ENCODE assay signal across 8 cellular contexts in genomic region chr18:70290482-70291294, GRCh38. TPM values are rescaled to one million over a fixed set of nuclear protein-coding genes. Genes with fewer than 3 reads are reported as not detected.
DNase-seq lines count a peak whose midpoint lies in the region; ATAC-seq, FAIRE-seq and TF ChIP-seq lines count a peak whose summit lies in the region.

No MANE protein-coding gene starts in this region.

- peaks cover 42% of the 10 kb centered on the region for H3K4me1 ChIP-seq in keratinocyte (ENCODE audit: control insufficient read depth, extremely low read depth, insufficient read depth, low read length)
- H3K4me1 ChIP-seq in stomach smooth muscle (ENCODE audit: control insufficient read depth, insufficient read depth, low read length) = peaks cover 32% of the 10 kb centered on the region

- no peak overlapping the region for H2AFZ ChIP-seq in keratinocyte (ENCODE audit: control insufficient read depth, low read length)

- peaks cover 1% of the 10 kb centered on the region for H3K36me3 Mint-ChIP-seq in activated CD4-positive, alpha-beta T cell treated with anti-CD3 and anti-CD28 coated beads, Interleukin-2, amount 10 ng/mL, durations not matched to agents 24 days and 14 days (ENCODE audit: low read depth)
- no peaks in the 10 kb centered on the region for H3K36me3 Mint-ChIP-seq in activated naive CD8-positive, alpha-beta T cell treated with anti-CD3 and anti-CD28 coated beads, Interleukin-2, amount 10 ng/mL, durations not matched to agents 7 days and 5 days

- DNase-seq in activated CD4-positive, alpha-beta T cell treated with anti-CD3 and anti-CD28 coated beads, Interleukin-2, amount 10 ng/mL, durations not matched to agents 24 days and 14 days = no peak
- no peak for DNase-seq in activated CD4-positive, alpha-beta T cell treated with anti-CD3 and anti-CD28 coated beads, Interleukin-2, amount 50 U/mL, for 4 hours
- DNase-seq in activated naive CD8-positive, alpha-beta T cell treated with anti-CD3 and anti-CD28 coated beads, Interleukin-2, amount 10 ng/mL, durations not matched to agents 7 days and 5 days = no peak
- no peak for DNase-seq in keratinocyte (ENCODE audit: low read depth, low spot score)
- no peak for DNase-seq in globus pallidus (ENCODE audit: low spot score)

- peaks cover 4% of the 10 kb centered on the region for H4K20me1 ChIP-seq in keratinocyte (ENCODE audit: control insufficient read depth, extremely low read depth, insufficient read depth, low read length)

- H3K27me3 Mint-ChIP-seq in activated CD4-positive, alpha-beta T cell treated with anti-CD3 and anti-CD28 coated beads, Interleukin-2, amount 10 ng/mL, durations not matched to agents 24 days and 14 days = peaks cover 30% of the 10 kb centered on the region
- H3K27me3 Mint-ChIP-seq in activated naive CD8-positive, alpha-beta T cell treated with anti-CD3 and anti-CD28 coated beads, Interleukin-2, amount 10 ng/mL, durations not matched to agents 7 days and 5 days = peaks cover 46% of the 10 kb centered on the region

- H3K4me3 Mint-ChIP-seq in activated CD4-positive, alpha-beta T cell treated with anti-CD3 and anti-CD28 coated beads, Interleukin-2, amount 10 ng/mL, durations not matched to agents 24 days and 14 days = peak overlapping the region; percentile 86
- peak overlapping the region; percentile 50 for H3K4me3 Mint-ChIP-seq in activated naive CD8-positive, alpha-beta T cell treated with anti-CD3 and anti-CD28 coated beads, Interleukin-2, amount 10 ng/mL, durations not matched to agents 7 days and 5 days

- H3K27ac ChIP-seq in keratinocyte (ENCODE audit: control insufficient read depth, insufficient read depth, low read length) (peak overlapping the region; percentile 83), stomach smooth muscle (ENCODE audit: low read length) (no peak overlapping the region)

- peak overlapping the region; percentile 20 for H3K27ac Mint-ChIP-seq in activated CD4-positive, alpha-beta T cell treated with anti-CD3 and anti-CD28 coated beads, Interleukin-2, amount 10 ng/mL, durations not matched to agents 24 days and 14 days
- no peak overlapping the region for H3K27ac Mint-ChIP-seq in activated naive CD8-positive, alpha-beta T cell treated with anti-CD3 and anti-CD28 coated beads, Interleukin-2, amount 10 ng/mL, durations not matched to agents 7 days and 5 days

- H3K9me3 Mint-ChIP-seq in activated CD4-positive, alpha-beta T cell treated with anti-CD3 and anti-CD28 coated beads, Interleukin-2, amount 10 ng/mL, durations not matched to agents 24 days and 14 days = no peaks in the 10 kb centered on the region
- H3K9me3 Mint-ChIP-seq in activated naive CD8-positive, alpha-beta T cell treated with anti-CD3 and anti-CD28 coated beads, Interleukin-2, amount 10 ng/mL, durations not matched to agents 7 days and 5 days = no peaks in the 10 kb centered on the region

- peak overlapping the region; percentile 90 for H3K4me2 ChIP-seq in keratinocyte (ENCODE audit: control insufficient read depth, extremely low read depth, insufficient read depth, low read depth, low read length)

- H3K4me3 ChIP-seq in keratinocyte (ENCODE audit: control insufficient read depth in 2 of 3, extremely low read depth in 1 of 3, insufficient read depth in 2 of 3, low read depth in 1 of 3, low read length in 3 of 3) = peak overlapping the region; percentile 66 to 88 (median 73)
- peak overlapping the region; percentile 81 to 89 for H3K4me3 ChIP-seq in stomach smooth muscle (ENCODE audit: low read length in 2 of 2)

- dilution Hi-C loops in keratinocyte (cut with MboI; ENCODE audit: extremely low pct_ligation_motif_present, low sequenced_read_pairs) = no loop called here

- FAIRE-seq in keratinocyte (lab: Jason Lieb, UNC) = no peak

- H3K27me3 ChIP-seq in keratinocyte (ENCODE audit: control insufficient read depth, extremely low read depth, insufficient read depth, low read length) (no peaks in the 10 kb centered on the region), stomach smooth muscle (ENCODE audit: control insufficient read depth in 1 of 2, insufficient read depth in 2 of 2, low read length in 2 of 2) (no peaks in the 10 kb centered on the region)

- peaks cover 2% of the 10 kb centered on the region for H3K9me1 ChIP-seq in keratinocyte (ENCODE audit: control insufficient read depth, extremely low read depth, insufficient read depth, low read length)

- no peak for ATAC-seq in activated naive CD8-positive, alpha-beta T cell treated with anti-CD3 and anti-CD28 coated beads, Interleukin-2, amount 10 ng/mL, durations not matched to agents 7 days and 5 days (ENCODE audit: low read depth)
- ATAC-seq in GM19328 (IDR thresholded peaks at IDR 0.05; ENCODE audit: unreplicated experiment) (no peak), GM21390 (IDR thresholded peaks at IDR 0.05; ENCODE audit: unreplicated experiment) (no peak)

- intact Hi-C loops in activated CD4-positive, alpha-beta T cell treated with anti-CD3 and anti-CD28 coated beads, Interleukin-2, amount 10 ng/mL, durations not matched to agents 24 days and 14 days (cut with micrococcal nuclease) = no loop called here

- no peaks in the 10 kb centered on the region for H3K9me3 ChIP-seq in keratinocyte (ENCODE audit: control insufficient read depth, low read depth, low read length)
- no peaks in the 10 kb centered on the region for H3K9me3 ChIP-seq in stomach smooth muscle (ENCODE audit: control insufficient read depth in 2 of 2, low read length in 2 of 2)

- no peak for TF ChIP-seq CTCF in keratinocyte (optimal IDR thresholded peaks at IDR 0.05 in 1 of 3, IDR thresholded peaks at IDR 0.05 in 1 of 3, conservative IDR thresholded peaks at IDR 0.05 in 1 of 3; ENCODE audit: extremely low read depth in 1 of 3, insufficient read depth in 2 of 3, low read length in 3 of 3)

- H3K36me3 ChIP-seq in keratinocyte (ENCODE audit: control insufficient read depth in 2 of 2, extremely low read depth in 1 of 2, insufficient read depth in 2 of 2, low read length in 2 of 2) = peaks cover 3 to 6% of the 10 kb centered on the region in 2 experiments
- H3K36me3 ChIP-seq in stomach smooth muscle (ENCODE audit: control insufficient read depth in 2 of 2, insufficient read depth in 2 of 2, low read length in 2 of 2) = no peaks in the 10 kb centered on the region

- H3K79me2 ChIP-seq in keratinocyte (ENCODE audit: control insufficient read depth, insufficient read depth, low read length) = peaks cover 61% of the 10 kb centered on the region

- POLR2A ChIA-PET in activated naive CD8-positive, alpha-beta T cell treated with anti-CD3 and anti-CD28 coated beads, Interleukin-2, amount 10 ng/mL, durations not matched to agents 7 days and 5 days (lab: Charles Lee) = no interaction called here

- H3K9ac ChIP-seq in keratinocyte (ENCODE audit: control insufficient read depth, extremely low read depth, insufficient read depth, low read length) = peak overlapping the region; percentile 96
- peak overlapping the region in 1 of 2 donors; percentile 74 for H3K9ac ChIP-seq in stomach smooth muscle (ENCODE audit: low read length in 2 of 2)

- peaks cover 10% of the 10 kb centered on the region for H3K4me1 Mint-ChIP-seq in activated CD4-positive, alpha-beta T cell treated with anti-CD3 and anti-CD28 coated beads, Interleukin-2, amount 10 ng/mL, durations not matched to agents 24 days and 14 days
- peaks cover 3% of the 10 kb centered on the region for H3K4me1 Mint-ChIP-seq in activated naive CD8-positive, alpha-beta T cell treated with anti-CD3 and anti-CD28 coated beads, Interleukin-2, amount 10 ng/mL, durations not matched to agents 7 days and 5 days

RNA-seq across cellular contexts. Expression of gene SOCS6, which starts 1.8 kb away (rescaled TPM):
- total RNA-seq in activated CD4-positive, alpha-beta T cell treated with anti-CD3 and anti-CD28 coated beads, Interleukin-2, amount 10 ng/mL, durations not matched to agents 24 days and 14 days = 2.8 and 3.3 TPM in 2 replicates
- 1 to 10 TPM; 1.8 to 1.9 TPM for total RNA-seq in activated naive CD8-positive, alpha-beta T cell treated with anti-CD3 and anti-CD28 coated beads, Interleukin-2, amount 10 ng/mL, durations not matched to agents 7 days and 5 days
- 18.7 to 22.2 TPM (median 20.4 TPM) in 3 replicates for polyA plus RNA-seq in keratinocyte
- polyA plus RNA-seq in keratinocyte (2011; ENCODE audit: low read depth) = 14.8 TPM
- polyA plus RNA-seq in keratinocyte (2011; cell fraction: cytosol; rRNA removed) = 11.4 and 15.8 TPM in 2 replicates
- 21.6 and 26.0 TPM in 2 replicates for polyA plus RNA-seq in keratinocyte (2011; cell fraction: nucleus; rRNA removed)
- polyA plus RNA-seq in keratinocyte (2012; ENCODE audit: low replicate concordance) = 14.0 and 16.3 TPM in 2 replicates
- 24.4 to 45.0 TPM (median 43.3 TPM) in 3 replicates for polyA minus RNA-seq in keratinocyte
- 18.0 TPM for polyA minus RNA-seq in keratinocyte (2011; cell fraction: cytosol; rRNA and poly(A)+ RNA removed)
- 22.9 and 34.6 TPM in 2 replicates for polyA minus RNA-seq in keratinocyte (2011; cell fraction: nucleus; rRNA and poly(A)+ RNA removed)
